Comparison of ENCODE assay signal across 7 cellular contexts in genomic region chr11:35943761-35944502, GRCh38. TPM values are rescaled to one million over a fixed set of nuclear protein-coding genes. Genes with fewer than 3 reads are reported as not detected.
DNase-seq lines count a peak whose midpoint lies in the region; ATAC-seq and TF ChIP-seq lines count a peak whose summit lies in the region.

A gene with protein sequence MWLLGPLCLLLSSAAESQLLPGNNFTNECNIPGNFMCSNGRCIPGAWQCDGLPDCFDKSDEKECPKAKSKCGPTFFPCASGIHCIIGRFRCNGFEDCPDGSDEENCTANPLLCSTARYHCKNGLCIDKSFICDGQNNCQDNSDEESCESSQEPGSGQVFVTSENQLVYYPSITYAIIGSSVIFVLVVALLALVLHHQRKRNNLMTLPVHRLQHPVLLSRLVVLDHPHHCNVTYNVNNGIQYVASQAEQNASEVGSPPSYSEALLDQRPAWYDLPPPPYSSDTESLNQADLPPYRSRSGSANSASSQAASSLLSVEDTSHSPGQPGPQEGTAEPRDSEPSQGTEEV (plus strand): TSS chr11:35944062. CDS start chr11:35944099, 37 bp downstream.

- H3K4me1 Mint-ChIP-seq in activated CD4-positive, alpha-beta T cell treated with anti-CD3 and anti-CD28 coated beads, Interleukin-2, amount 10 ng/mL, durations not matched to agents 24 days and 14 days, result peaks cover 7% of the 10 kb centered on the region

- DNase-seq in NCI-H2171 treated with DMSO at 0.1 percent for 48 hours (lab: John Stamatoyannopoulos, UW) (peak; percentile 90), lower leg skin (ENCODE audit: low spot score in 2 of 2) (peak; percentile 66 to 96)
- DNase-seq in activated CD4-positive, alpha-beta T cell treated with anti-CD3 and anti-CD28 coated beads, Interleukin-2, amount 10 ng/mL, durations not matched to agents 24 days and 14 days, result peak; percentile 77
- no peak for DNase-seq in effector memory CD4-positive, alpha-beta T cell
- DNase-seq in stimulated activated CD4-positive, alpha-beta T cell treated with anti-CD3 and anti-CD28 coated beads, Interleukin-4, amount 100 ng/mL, for 1 hour, result peak; percentile 46

- TF ChIP-seq POLR2A in lower leg skin (IDR thresholded peaks at IDR 0.05), result no peak

- no peak for TF ChIP-seq CTCF in lower leg skin (IDR thresholded peaks at IDR 0.05)

- peak within 1 kb of the TSS; percentile 54 for H3K27ac Mint-ChIP-seq in activated CD4-positive, alpha-beta T cell treated with anti-CD3 and anti-CD28 coated beads, Interleukin-2, amount 10 ng/mL, durations not matched to agents 24 days and 14 days

- no peaks in the 10 kb centered on the region for H3K4me1 ChIP-seq in effector memory CD4-positive, alpha-beta T cell (ENCODE audit: control insufficient read depth, insufficient read depth, low read length, poor library complexity, severe bottlenecking)

- H3K27me3 ChIP-seq in effector memory CD4-positive, alpha-beta T cell (replicated peaks; ENCODE audit: control insufficient read depth, insufficient read depth, low read length, poor library complexity, severe bottlenecking), result peaks cover 7% of the 10 kb centered on the region

- intact Hi-C loops in activated CD4-positive, alpha-beta T cell treated with anti-CD3 and anti-CD28 coated beads, Interleukin-2, amount 10 ng/mL, durations not matched to agents 24 days and 14 days (cut with micrococcal nuclease), result loop anchor here (5.0 kb wide), 1 partner anchor 327 kb away; the partner anchor contains the start of gene FJX1
- intact Hi-C loops in lower leg skin (cut with DNase I; ENCODE audit: low total_unique reads), result no loop called here

- H3K4me3 Mint-ChIP-seq in activated CD4-positive, alpha-beta T cell treated with anti-CD3 and anti-CD28 coated beads, Interleukin-2, amount 10 ng/mL, durations not matched to agents 24 days and 14 days, result peak within 1 kb of the TSS; percentile 81

- no peaks in the 10 kb centered on the region for H3K9me3 Mint-ChIP-seq in activated CD4-positive, alpha-beta T cell treated with anti-CD3 and anti-CD28 coated beads, Interleukin-2, amount 10 ng/mL, durations not matched to agents 24 days and 14 days

- H3K4me3 ChIP-seq in effector memory CD4-positive, alpha-beta T cell (ENCODE audit: insufficient read depth, low read depth, low read length, poor library complexity, severe bottlenecking), result peak within 1 kb of the TSS; percentile 31
- peak within 1 kb of the TSS; percentile 53 for H3K4me3 ChIP-seq in lower leg skin (ENCODE audit: low read depth, poor library complexity, severe bottlenecking)

- WGBS in lower leg skin, 2 donors, result 0% methylated on average over 16 to 38 of the region's 95 CpGs

- H3K27ac ChIP-seq in effector memory CD4-positive, alpha-beta T cell (ENCODE audit: insufficient read depth, low read length, poor library complexity, severe bottlenecking), result no peak within 1 kb of the TSS

- no peaks in the 10 kb centered on the region for H3K9me3 ChIP-seq in effector memory CD4-positive, alpha-beta T cell (ENCODE audit: control insufficient read depth, low read length)

- H3K27me3 Mint-ChIP-seq in activated CD4-positive, alpha-beta T cell treated with anti-CD3 and anti-CD28 coated beads, Interleukin-2, amount 10 ng/mL, durations not matched to agents 24 days and 14 days, result peaks cover 51% of the 10 kb centered on the region

- ATAC-seq in GM18502 (IDR thresholded peaks at IDR 0.05; ENCODE audit: poor library complexity, unreplicated experiment) (peak; percentile 80), HG02852 (IDR thresholded peaks at IDR 0.05; ENCODE audit: unreplicated experiment) (peak; percentile 78)

- H3K36me3 Mint-ChIP-seq in activated CD4-positive, alpha-beta T cell treated with anti-CD3 and anti-CD28 coated beads, Interleukin-2, amount 10 ng/mL, durations not matched to agents 24 days and 14 days (ENCODE audit: low read depth), result no peaks in the 10 kb centered on the region

- no peaks in the 10 kb centered on the region for H3K36me3 ChIP-seq in effector memory CD4-positive, alpha-beta T cell (ENCODE audit: control insufficient read depth, insufficient read depth, low read length)

RNA-seq across cellular contexts. Expression of the gene that starts here (rescaled TPM):
- total RNA-seq in activated CD4-positive, alpha-beta T cell treated with anti-CD3 and anti-CD28 coated beads, Interleukin-2, amount 10 ng/mL, durations not matched to agents 24 days and 14 days, result 0.54 and 1.4 TPM in 2 replicates
- 10 to 100 TPM; 18.6 to 42.6 (median 25.5) TPM for total RNA-seq in lower leg skin

Comparison
In these comparisons a context has a peak if more than half of its experiments do, and no peak if none do; other contexts are left out.
1. DNase-seq: peak in NCI-H2171 treated with DMSO at 0.1 percent for 48 hours (single experiment), activated CD4-positive, alpha-beta T cell treated with anti-CD3 and anti-CD28 coated beads, Interleukin-2, amount 10 ng/mL, durations not matched to agents 24 days and 14 days (single experiment), lower leg skin (2 of 2) and stimulated activated CD4-positive, alpha-beta T cell treated with anti-CD3 and anti-CD28 coated beads, Interleukin-4, amount 100 ng/mL, for 1 hour (single experiment); none in effector memory CD4-positive, alpha-beta T cell (0 of 3).